Comparison of ENCODE assay signal across 9 cellular contexts in genomic region chr12:53325539-53326061, GRCh38. TPM values are rescaled to one million over a fixed set of nuclear protein-coding genes. Genes with fewer than 3 reads are reported as not detected.
A peak's percentile ranks its signal among the peaks of the same experiment; 100 is the strongest.
DNase-seq lines count a peak whose midpoint lies in the region; ATAC-seq and TF ChIP-seq lines count a peak whose summit lies in the region.
"Had no signal": no experiment of that assay in that cellular context is flagged by ENCODE, and none has a peak within 500 bp of the region (broad histone marks: within the 10 kb centered on the region; RNA-seq: fewer than 3 reads in every experiment).

No MANE protein-coding gene starts in this region.

- peaks cover 0 to 30% of the 10 kb centered on the region in 2 donors for H3K27me3 Mint-ChIP-seq in effector memory CD8-positive, alpha-beta T cell

- peak overlapping the region; percentile 87 to 98 for H3K4me3 Mint-ChIP-seq in effector memory CD8-positive, alpha-beta T cell

- TF ChIP-seq CTCF in VCaP (conservative IDR thresholded peaks at IDR 0.05) = no peak
- no peak for TF ChIP-seq CTCF in GM10266 (IDR thresholded peaks at IDR 0.05; ENCODE audit: control insufficient read depth, insufficient read depth, low read depth, missing control alignments)
- no peak for TF ChIP-seq CTCF in foreskin keratinocyte (conservative IDR thresholded peaks at IDR 0.05)

- ATAC-seq in effector memory CD8-positive, alpha-beta T cell (replicated peaks) = no peak
- ATAC-seq in GM21367 (IDR thresholded peaks at IDR 0.05; ENCODE audit: unreplicated experiment) (no peak), foreskin keratinocyte (no peak)

- H3K36me3 ChIP-seq in H7 (replicated peaks; ENCODE audit: control insufficient read depth, insufficient read depth, low read length) = no peaks in the 10 kb centered on the region

- H3K27ac Mint-ChIP-seq in effector memory CD8-positive, alpha-beta T cell = peak overlapping the region in 1 of 2 donors; percentile 51

- peaks cover 37% of the 10 kb centered on the region for H3K27me3 ChIP-seq in H7 (ENCODE audit: control insufficient read depth, insufficient read depth, low read length)
- no peaks in the 10 kb centered on the region for H3K27me3 ChIP-seq in foreskin keratinocyte

- DNase-seq in H7 (peak; percentile 91), middle frontal gyrus (ENCODE audit: extremely low spot score, low spot score) (peak; percentile 69), superior temporal gyrus (ENCODE audit: extremely low spot score) (peak; percentile 84), GM10266 (ENCODE audit: extremely low spot score) (no peak), foreskin keratinocyte (no peak)
- DNase-seq in effector memory CD8-positive, alpha-beta T cell = no peak

- H3K27ac ChIP-seq in VCaP (peak overlapping the region; percentile 80), foreskin keratinocyte (no peak overlapping the region)

- peaks cover 16% of the 10 kb centered on the region for H3K36me3 Mint-ChIP-seq in effector memory CD8-positive, alpha-beta T cell (ENCODE audit: insufficient read depth)

- peaks cover 23 to 26% of the 10 kb centered on the region in 2 donors for H3K4me1 Mint-ChIP-seq in effector memory CD8-positive, alpha-beta T cell (ENCODE audit: low read depth in 2 of 2)

- no peaks in the 10 kb centered on the region for H3K9me3 Mint-ChIP-seq in effector memory CD8-positive, alpha-beta T cell

- no peaks in the 10 kb centered on the region for H3K4me1 ChIP-seq in foreskin keratinocyte

- H3K4me3 ChIP-seq in H7 (ENCODE audit: insufficient read depth, low read depth, low read length) = peak overlapping the region; percentile 62

RNA-seq across cellular contexts. Expression of gene AAAS, which starts 4.2 kb away (rescaled TPM):
- total RNA-seq in H7 (2014; rRNA removed; shearing (Covaris generic)) = 131 and 137 TPM in 2 replicates
- total RNA-seq in foreskin keratinocyte = 55.8 and 58.5 TPM in 2 replicates
- polyA plus RNA-seq in foreskin keratinocyte = 58.8 and 62.8 TPM in 2 replicates

RNA-seq across cellular contexts. Expression of gene SP7, which starts 10.6 kb away (rescaled TPM):
- 0.14 and 0.44 TPM in 2 replicates for total RNA-seq in H7 (2014; rRNA removed; shearing (Covaris generic))
- total RNA-seq in foreskin keratinocyte = not detected in 2 replicates
- polyA plus RNA-seq in foreskin keratinocyte = not detected in 2 replicates
- total RNA-seq: activated CD8-positive, alpha-beta memory T cell treated with anti-CD3 and anti-CD28 coated beads for 36 hours had no signal

RNA-seq across cellular contexts. Expression of gene MYG1, which starts 26.1 kb away (rescaled TPM):
- total RNA-seq in H7 (2014; rRNA removed; shearing (Covaris generic)) = 74.2 and 98.0 TPM in 2 replicates
- total RNA-seq in foreskin keratinocyte = 65.7 and 66.0 TPM in 2 replicates
- polyA plus RNA-seq in foreskin keratinocyte = 67.4 and 75.2 TPM in 2 replicates

RNA-seq across cellular contexts. Expression of gene PFDN5, which starts 30.3 kb away (rescaled TPM):
- total RNA-seq in H7 (2014; rRNA removed; shearing (Covaris generic)) = 242 and 304 TPM in 2 replicates
- 413 and 428 TPM in 2 replicates for total RNA-seq in foreskin keratinocyte
- 615 and 639 TPM in 2 replicates for polyA plus RNA-seq in foreskin keratinocyte

RNA-seq across cellular contexts. Expression of gene SP1, which starts 54.4 kb away (rescaled TPM):
- total RNA-seq in H7 (2014; rRNA removed; shearing (Covaris generic)) = 46.7 and 51.8 TPM in 2 replicates
- 44.7 and 45.3 TPM in 2 replicates for total RNA-seq in foreskin keratinocyte
- polyA plus RNA-seq in foreskin keratinocyte = 7.2 and 8.4 TPM in 2 replicates

Comparison
In these comparisons a context has a peak if more than half of its experiments do, and no peak if none do; other contexts are left out.
1. DNase-seq: peak in H7 (single experiment), middle frontal gyrus (single experiment) and superior temporal gyrus (single experiment); none in effector memory CD8-positive, alpha-beta T cell (0 of 3), GM10266 (single experiment) and foreskin keratinocyte (0 of 2).